In genomic region chr10:13115832-13116793, GRCh38 we compare ENCODE assay signal across 10 cellular contexts. TPM values are rescaled to one million over a fixed set of nuclear protein-coding genes. Genes with fewer than 3 reads are reported as not detected.
DNase-seq lines count a peak whose midpoint lies in the region; ATAC-seq and TF ChIP-seq lines count a peak whose summit lies in the region.
"Had no signal": no experiment of that assay in that cellular context is flagged by ENCODE, and none has a peak within 500 bp of the region (broad histone marks: within the 10 kb centered on the region; RNA-seq: fewer than 3 reads in every experiment).

No MANE protein-coding gene starts in this region.

- POLR2A ChIA-PET in CD8-positive, alpha-beta T cell (lab: Charles Lee) = no interaction called here
- POLR2A ChIA-PET in GM10248 (lab: Yijun Ruan, JAX) = no interaction called here

- intact Hi-C loops in CD8-positive, alpha-beta T cell (cut with DNase I, micrococcal nuclease) = no loop called here

- H3K4me1 ChIP-seq in CD8-positive, alpha-beta T cell (ENCODE audit: insufficient read depth, low read length) = no peaks in the 10 kb centered on the region

- peaks cover 71% of the 10 kb centered on the region for H3K36me3 Mint-ChIP-seq in CD8-positive, alpha-beta T cell
- peaks cover 0 to 21% of the 10 kb centered on the region in 2 donors for H3K36me3 Mint-ChIP-seq in activated naive CD4-positive, alpha-beta T cell treated with anti-CD3 and anti-CD28 coated beads, Interleukin-2, amount 50 U/mL, for 72 hours
- H3K36me3 Mint-ChIP-seq in memory B cell (peaks cover 29% of the 10 kb centered on the region), HFFc6 (ENCODE audit: low read depth) (peaks cover 53% of the 10 kb centered on the region)

- no peak overlapping the region for H3K4me3 ChIP-seq in CD8-positive, alpha-beta T cell (ENCODE audit: low read depth, low read length)

- no peak for DNase-seq in CD8-positive, alpha-beta T cell
- no peak for DNase-seq in activated naive CD4-positive, alpha-beta T cell treated with anti-CD3 and anti-CD28 coated beads, Interleukin-2, amount 50 U/mL, for 72 hours (ENCODE audit: low spot score in 2 of 2)
- DNase-seq in memory B cell (ENCODE audit: low spot score in 2 of 2) (no peak), GM10248 (ENCODE audit: extremely low spot score) (no peak), HPDE6-E6E7 (ENCODE audit: extremely low spot score) (no peak), HFFc6 (no peak)
- DNase-seq: COR-L47, NCI-H82 had no signal

- H3K4me3 Mint-ChIP-seq in CD8-positive, alpha-beta T cell = peak overlapping the region; percentile 65
- peak overlapping the region; percentile 46 for H3K4me3 Mint-ChIP-seq in memory B cell
- H3K4me3 Mint-ChIP-seq in HFFc6 = no peak overlapping the region

- H3K9me3 Mint-ChIP-seq in CD8-positive, alpha-beta T cell = no peaks in the 10 kb centered on the region
- H3K9me3 Mint-ChIP-seq in activated naive CD4-positive, alpha-beta T cell treated with anti-CD3 and anti-CD28 coated beads, Interleukin-2, amount 50 U/mL, for 72 hours = no peaks in the 10 kb centered on the region
- H3K9me3 Mint-ChIP-seq in memory B cell (no peaks in the 10 kb centered on the region), HFFc6 (no peaks in the 10 kb centered on the region)

- TF ChIP-seq CTCF in CD8-positive, alpha-beta T cell (IDR thresholded peaks at IDR 0.05) = no peak
- TF ChIP-seq CTCF in GM10248 (IDR thresholded peaks at IDR 0.05; ENCODE audit: control extremely low read depth, extremely low read depth, low read depth, missing control alignments) = no peak
- no peak for TF ChIP-seq CTCF in HFFc6 (IDR thresholded peaks at IDR 0.05)

- H3K27me3 Mint-ChIP-seq in CD8-positive, alpha-beta T cell (ENCODE audit: low read depth) = no peaks in the 10 kb centered on the region
- H3K27me3 Mint-ChIP-seq in memory B cell (no peaks in the 10 kb centered on the region), HFFc6 (ENCODE audit: insufficient read depth) (no peaks in the 10 kb centered on the region)

- H3K9me3 ChIP-seq in CD8-positive, alpha-beta T cell (ENCODE audit: low read length) = no peaks in the 10 kb centered on the region

- H3K27ac Mint-ChIP-seq in CD8-positive, alpha-beta T cell = peak overlapping the region; percentile 89
- H3K27ac Mint-ChIP-seq in activated naive CD4-positive, alpha-beta T cell treated with anti-CD3 and anti-CD28 coated beads, Interleukin-2, amount 50 U/mL, for 72 hours = peak overlapping the region in 1 of 2 donors; percentile 72
- no peak overlapping the region for H3K27ac Mint-ChIP-seq in memory B cell
- no peak overlapping the region for H3K27ac Mint-ChIP-seq in HFFc6

- ATAC-seq in CD8-positive, alpha-beta T cell = peak; percentile 82
- ATAC-seq in HG02588 (IDR thresholded peaks at IDR 0.05; ENCODE audit: unreplicated experiment) (peak; percentile 67), memory B cell (ENCODE audit: low read depth) (peak; percentile 59), GM21360 (IDR thresholded peaks at IDR 0.05; ENCODE audit: unreplicated experiment) (no peak)
- ATAC-seq in activated naive CD4-positive, alpha-beta T cell treated with anti-CD3 and anti-CD28 coated beads, Interleukin-2, amount 50 U/mL, for 72 hours = peak; percentile 48 to 59

- H3K4me1 Mint-ChIP-seq in CD8-positive, alpha-beta T cell (ENCODE audit: low read depth) = peaks cover 10% of the 10 kb centered on the region
- H3K4me1 Mint-ChIP-seq in memory B cell (peaks cover 19% of the 10 kb centered on the region), HFFc6 (ENCODE audit: low read depth) (no peaks in the 10 kb centered on the region)

- peaks cover 49% of the 10 kb centered on the region for H3K36me3 ChIP-seq in CD8-positive, alpha-beta T cell (ENCODE audit: insufficient read depth, low read length)

- peak overlapping the region; percentile 30 for H3K27ac ChIP-seq in CD8-positive, alpha-beta T cell (ENCODE audit: low read depth, low read length)

- H3K27me3 ChIP-seq in CD8-positive, alpha-beta T cell (ENCODE audit: insufficient read depth, low read length) = no peaks in the 10 kb centered on the region

- CTCF ChIA-PET in CD8-positive, alpha-beta T cell (lab: Charles Lee) = no interaction called here
- CTCF ChIA-PET in GM10248 (lab: Yijun Ruan, JAX) = interaction anchor here (1.0 to 1.2 kb wide), 2 partner anchors 14 to 16 kb away, joined by 3 to 4 read pairs; partner anchors contain the start of gene OPTN

RNA-seq across cellular contexts. Expression of gene OPTN, which starts 16.1 kb away (rescaled TPM):
- total RNA-seq in CD8-positive, alpha-beta T cell = 10 to 100 TPM; 66.3 to 71.6 TPM
- total RNA-seq in activated naive CD4-positive, alpha-beta T cell treated with anti-CD3 and anti-CD28 coated beads, Interleukin-2, amount 50 U/mL, for 72 hours = 10 to 100 TPM; 47.8 to 66.5 TPM
- total RNA-seq in HFFc6 (2021; fragmentation: NEBNext Ultra II Directional; extraction: Animal tissue kit (Norgen Biotek cat#: 25700)) = 10 to 100 TPM; 79.9 to 90.3 (median 83.0) TPM

RNA-seq across cellular contexts. Expression of gene MCM10, which starts 45.2 kb away (rescaled TPM):
- total RNA-seq in CD8-positive, alpha-beta T cell = under 1 TPM; 0.08 to 0.19 TPM
- 10 to 100 TPM; 60.0 to 64.6 TPM for total RNA-seq in activated naive CD4-positive, alpha-beta T cell treated with anti-CD3 and anti-CD28 coated beads, Interleukin-2, amount 50 U/mL, for 72 hours
- 10 to 100 TPM in 5 of 6 experiments, 1 to 10 TPM in 1; 8.3 to 18.4 (median 15.7) TPM for total RNA-seq in HFFc6 (2021; fragmentation: NEBNext Ultra II Directional; extraction: Animal tissue kit (Norgen Biotek cat#: 25700))

Comparison
In these comparisons a context has a peak if more than half of its experiments do, and no peak if none do; other contexts are left out.
1. RNA of gene MCM10, which starts 45.2 kb away (total RNA-seq): 60.0 to 64.6 TPM in activated naive CD4-positive, alpha-beta T cell treated with anti-CD3 and anti-CD28 coated beads, Interleukin-2, amount 50 U/mL, for 72 hours and 8.3 to 18.4 TPM in HFFc6; 0.08 to 0.19 TPM in CD8-positive, alpha-beta T cell; every median in the first group is over 4 times any median in the second.